Comparison of ENCODE assay signal across 14 cellular contexts in the genomic region with DNA sequence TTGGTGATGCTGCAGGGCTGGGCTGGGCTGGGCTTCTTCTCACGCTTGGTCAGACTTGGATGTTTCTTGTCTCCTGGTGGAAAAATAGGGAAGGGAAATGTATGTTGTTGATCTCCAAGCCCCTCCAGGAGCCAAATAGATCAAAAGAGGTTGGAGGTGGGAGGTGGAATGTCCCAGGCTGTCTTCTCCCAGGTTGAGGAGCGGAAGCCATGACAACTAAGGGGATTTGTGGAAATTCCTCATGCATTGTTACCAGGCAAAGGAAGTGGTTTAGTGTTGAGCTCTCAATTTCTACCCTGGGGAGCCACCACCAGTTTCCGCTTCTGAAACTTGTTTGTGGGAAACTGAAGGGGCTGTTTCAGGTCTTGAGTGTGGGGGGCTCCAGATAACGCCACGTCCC.
DNase-seq lines count a peak whose midpoint lies in the region; ATAC-seq, FAIRE-seq and TF ChIP-seq lines count a peak whose summit lies in the region.
"Had no signal": no experiment of that assay in that cellular context is flagged by ENCODE, and none has a peak within 500 bp of the region (broad histone marks: within the 10 kb centered on the region; RNA-seq: fewer than 3 reads in every experiment).

No MANE protein-coding gene starts in this region.

- peak; percentile 39 for FAIRE-seq in astrocyte (lab: Jason Lieb, UNC)

- peaks cover 11% of the 10 kb centered on the region for H3K9me2 ChIP-seq in GM23338 (ENCODE audit: insufficient read depth)

- H3K4me3 Mint-ChIP-seq in GM23338 (no peak overlapping the region), astrocyte (ENCODE audit: unreplicated experiment) (no peak overlapping the region)
- H3K4me3 Mint-ChIP-seq: activated T-cell treated with anti-CD3 and anti-CD28 coated beads, Interleukin-2, amount 50 U/mL, for 72 hours; CD8-positive, alpha-beta memory T cell had no signal

- in situ Hi-C loops in gastrocnemius medialis (cut with MboI; ENCODE audit: low sequenced_read_pairs in 4 of 4) = no loop called here

- DNase-seq in GM23338 (ENCODE audit: low spot score) = peak; percentile 32
- DNase-seq in astrocyte (ENCODE audit: low read depth) = peak; percentile 32
- DNase-seq in iris pigment epithelial cell (ENCODE audit: low read depth) = peak; percentile 37
- DNase-seq in midbrain (lab: John Stamatoyannopoulos, UW) = no peak
- DNase-seq in gastrocnemius medialis = no peak
- DNase-seq: activated CD4-positive, alpha-beta T cell treated with anti-CD3 and anti-CD28 coated beads for 1 hour; activated T-cell treated with anti-CD3 and anti-CD28 coated beads, Interleukin-2, amount 50 U/mL, for 72 hours; CD8-positive, alpha-beta memory T cell; central memory CD4-positive, alpha-beta T cell; NCI-H1105 treated with DMSO at 0.1 percent for 48 hours; stimulated activated CD4-positive, alpha-beta T cell treated with anti-CD3 and anti-CD28 coated beads, Interleukin-15, amount 100 ng/mL, for 24 hours had no signal

- peaks cover 13% of the 10 kb centered on the region for H3K36me3 Mint-ChIP-seq in GM23338 (ENCODE audit: low read depth)
- no peaks in the 10 kb centered on the region for H3K36me3 Mint-ChIP-seq in astrocyte (ENCODE audit: low read depth, unreplicated experiment)

- H3K36me3 ChIP-seq in GM23338 (ENCODE audit: insufficient read depth) (no peaks in the 10 kb centered on the region), astrocyte (ENCODE audit: insufficient read depth, low read length) (no peaks in the 10 kb centered on the region), subcutaneous abdominal adipose tissue (ENCODE audit: control insufficient read depth in 5 of 5, insufficient read depth in 5 of 5, low read length in 5 of 5) (no peaks in the 10 kb centered on the region), gastrocnemius medialis (no peaks in the 10 kb centered on the region)

- no peaks in the 10 kb centered on the region for H3F3A ChIP-seq in GM23338 (replicated peaks; ENCODE audit: low read depth)

- no peak overlapping the region for H3K27ac ChIP-seq in GM23338 (ENCODE audit: low read depth)
- H3K27ac ChIP-seq in astrocyte (ENCODE audit: low read depth, low read length) = peak overlapping the region; percentile 60
- peak overlapping the region; percentile 14 for H3K27ac ChIP-seq in subcutaneous abdominal adipose tissue (ENCODE audit: low read depth, low read length)
- no peak overlapping the region for H3K27ac ChIP-seq in gastrocnemius medialis

- peaks cover 12% of the 10 kb centered on the region for H3K4me1 Mint-ChIP-seq in GM23338
- peaks cover 9% of the 10 kb centered on the region for H3K4me1 Mint-ChIP-seq in astrocyte (ENCODE audit: low read depth, unreplicated experiment)
- H3K4me1 Mint-ChIP-seq: CD8-positive, alpha-beta memory T cell had no signal

- H3K9ac ChIP-seq in astrocyte (ENCODE audit: low read length) (peak overlapping the region; percentile 44), subcutaneous abdominal adipose tissue (ENCODE audit: low read length in 5 of 5) (peak overlapping the region in 1 of 5 donors; percentile 53)

- ATAC-seq in GM23338 (peak; percentile 37; the same call in 1 of the 3 replicates), gastrocnemius medialis (no peak), GM21360 (IDR thresholded peaks at IDR 0.05; ENCODE audit: unreplicated experiment) (no peak), GM18868 (IDR thresholded peaks at IDR 0.05; ENCODE audit: unreplicated experiment) (no peak)
- ATAC-seq: activated T-cell treated with anti-CD3 and anti-CD28 coated beads, Interleukin-2, amount 50 U/mL, for 72 hours had no signal

- H3K4me3 ChIP-seq in GM23338 = no peak overlapping the region
- H3K4me3 ChIP-seq in astrocyte (ENCODE audit: insufficient read depth, low read depth, low read length) = no peak overlapping the region
- no peak overlapping the region for H3K4me3 ChIP-seq in subcutaneous abdominal adipose tissue (ENCODE audit: low read depth in 1 of 5, low read length in 5 of 5)
- H3K4me3 ChIP-seq in gastrocnemius medialis = no peak overlapping the region

- H3K27me3 ChIP-seq in GM23338 (ENCODE audit: insufficient read depth) (no peaks in the 10 kb centered on the region), astrocyte (ENCODE audit: insufficient read depth, low read length) (no peaks in the 10 kb centered on the region), subcutaneous abdominal adipose tissue (ENCODE audit: control insufficient read depth in 5 of 5, insufficient read depth in 4 of 5, low read length in 5 of 5) (no peaks in the 10 kb centered on the region), gastrocnemius medialis (no peaks in the 10 kb centered on the region)

- no peak overlapping the region for H3K27ac Mint-ChIP-seq in GM23338
- H3K27ac Mint-ChIP-seq in astrocyte (ENCODE audit: unreplicated experiment) = peak overlapping the region; percentile 80
- H3K27ac Mint-ChIP-seq: activated T-cell treated with anti-CD3 and anti-CD28 coated beads, Interleukin-2, amount 50 U/mL, for 72 hours; CD8-positive, alpha-beta memory T cell had no signal

- H2AFZ ChIP-seq in GM23338 (0 out of 2 replicates have a peak overlapping the region, but pooled peaks have one; percentile 21), astrocyte (ENCODE audit: low read depth, low read length) (peak overlapping the region; percentile 67)

- peaks cover 13% of the 10 kb centered on the region for H3K9me3 Mint-ChIP-seq in GM23338
- H3K9me3 Mint-ChIP-seq in astrocyte (ENCODE audit: unreplicated experiment) = peaks cover 3% of the 10 kb centered on the region
- H3K9me3 Mint-ChIP-seq: activated T-cell treated with anti-CD3 and anti-CD28 coated beads, Interleukin-2, amount 50 U/mL, for 72 hours had no signal

- H4K20me1 ChIP-seq in GM23338 (replicated peaks; ENCODE audit: insufficient read depth) (no peaks in the 10 kb centered on the region), astrocyte (ENCODE audit: insufficient read depth, low read length) (no peaks in the 10 kb centered on the region)

- intact Hi-C loops in gastrocnemius medialis (cut with DNase I; ENCODE audit: low total_unique reads) = no loop called here

- no peaks in the 10 kb centered on the region for H3K27me3 Mint-ChIP-seq in GM23338 (ENCODE audit: insufficient read depth, low read depth, poor library complexity)
- no peaks in the 10 kb centered on the region for H3K27me3 Mint-ChIP-seq in astrocyte (ENCODE audit: low read depth, unreplicated experiment)

- H3K4me1 ChIP-seq in GM23338 (ENCODE audit: insufficient read depth) = no peaks in the 10 kb centered on the region; the same call in 1 of the 2 replicates
- peaks cover 13% of the 10 kb centered on the region for H3K4me1 ChIP-seq in astrocyte (ENCODE audit: insufficient read depth, low read length)
- peaks cover 0 to 21% (median 16%) of the 10 kb centered on the region in 5 donors for H3K4me1 ChIP-seq in subcutaneous abdominal adipose tissue (ENCODE audit: control insufficient read depth in 5 of 5, insufficient read depth in 5 of 5, low read length in 5 of 5)
- H3K4me1 ChIP-seq in gastrocnemius medialis = no peaks in the 10 kb centered on the region

- no peak for TF ChIP-seq POLR2A in gastrocnemius medialis (IDR thresholded peaks at IDR 0.05)

- no peak overlapping the region for H3K4me2 ChIP-seq in GM23338
- peak overlapping the region; percentile 54 for H3K4me2 ChIP-seq in astrocyte (ENCODE audit: low read length)

- H3K9me3 ChIP-seq in astrocyte (ENCODE audit: insufficient read depth, low read depth, low read length) (no peaks in the 10 kb centered on the region), subcutaneous abdominal adipose tissue (ENCODE audit: control insufficient read depth in 5 of 5, low read length in 5 of 5) (no peaks in the 10 kb centered on the region), gastrocnemius medialis (no peaks in the 10 kb centered on the region)

- TF ChIP-seq CTCF in GM23338 (conservative IDR thresholded peaks at IDR 0.05; ENCODE audit: low read depth in 2 of 2) (no peak), astrocyte (IDR thresholded peaks at IDR 0.05; ENCODE audit: insufficient read depth, low read depth, low read length) (no peak), gastrocnemius medialis (IDR thresholded peaks at IDR 0.05 in 4 of 5, conservative IDR thresholded peaks at IDR 0.05 in 1 of 5) (no peak)

- H3K79me2 ChIP-seq in GM23338 (replicated peaks; ENCODE audit: insufficient read depth) = no peaks in the 10 kb centered on the region
- H3K79me2 ChIP-seq in astrocyte (ENCODE audit: insufficient read depth, low read length) = no peaks in the 10 kb centered on the region

Comparison
In these comparisons a context has a peak if more than half of its experiments do, and no peak if none do; other contexts are left out.
1. DNase-seq: peak in GM23338 (single experiment), astrocyte (single experiment) and iris pigment epithelial cell (single experiment); none in midbrain (single experiment) and gastrocnemius medialis (0 of 2).
2. H3K27ac ChIP-seq: peak in astrocyte (single experiment) and subcutaneous abdominal adipose tissue (single experiment); none in GM23338 (single experiment) and gastrocnemius medialis (0 of 4).